Comparison of ENCODE assay signal across 19 cellular contexts in genomic region chr5:178387856-178388190, GRCh38.
DNase-seq lines count a peak whose midpoint lies in the region; ATAC-seq and TF ChIP-seq lines count a peak whose summit lies in the region.
"Had no signal": no experiment of that assay in that cellular context is flagged by ENCODE, and none has a peak within 500 bp of the region (broad histone marks: within the 10 kb centered on the region; RNA-seq: fewer than 3 reads in every experiment).

No MANE protein-coding gene starts in this region.

- 59% methylated on average over 7 of the region's 7 CpGs for WGBS in SK-N-SH (ENCODE audit: low lambda C conversion rate)
- 89% methylated on average over 7 of the region's 7 CpGs for WGBS in smooth muscle cell (ENCODE audit: low lambda C conversion rate)

- H3K36me3 ChIP-seq in SK-N-SH (replicated peaks in 1 of 2; ENCODE audit: control insufficient read depth in 1 of 2, insufficient read depth in 2 of 2, low read length in 1 of 2) (no peaks in the 10 kb centered on the region), smooth muscle cell (ENCODE audit: low read depth) (no peaks in the 10 kb centered on the region)
- H3K36me3 ChIP-seq: HAP-1 had no signal

- H3K27ac Mint-ChIP-seq in chondrocyte (ENCODE audit: unreplicated experiment), result no peak overlapping the region
- peak overlapping the region; percentile 24 to 67 (median 65) for H3K27ac Mint-ChIP-seq in nephron
- H3K27ac Mint-ChIP-seq: B cell; CD4-positive, CD25-positive, alpha-beta regulatory T cell had no signal

- H3F3A ChIP-seq in SK-N-SH (replicated peaks; ENCODE audit: insufficient read depth) (no peaks in the 10 kb centered on the region), smooth muscle cell (ENCODE audit: low read depth) (no peaks in the 10 kb centered on the region)

- TF ChIP-seq RAD21 in SK-N-SH (IDR thresholded peaks at IDR 0.05; ENCODE audit: low read length), result no peak

- DNase-seq in SK-N-SH (peak; percentile 25), chondrocyte (ENCODE audit: low spot score) (peak; percentile 70), smooth muscle cell (lab: John Stamatoyannopoulos, UW; ENCODE audit: unreplicated experiment) (no peak), cerebellar nuclear complex (lab: John Stamatoyannopoulos, UW) (no peak), NCI-H2029 (lab: John Stamatoyannopoulos, UW) (no peak)
- no peak for DNase-seq in stimulated activated CD8-positive, alpha-beta memory T cell treated with anti-CD3 and anti-CD28 coated beads, Interleukin-4, amount 100 ng/mL, for 48 hours
- DNase-seq: Caco-2; CD4-positive, CD25-positive, alpha-beta regulatory T cell; DMS153; EL; NCI-H1048; NCI-H1436 treated with DMSO at 0.1 percent for 48 hours; NCI-H524; PC-9 had no signal

- POLR2A ChIA-PET in SK-N-SH (lab: Yijun Ruan, JAX), result no interaction called here

- H3K9me3 Mint-ChIP-seq in chondrocyte (ENCODE audit: low read depth) (no peaks in the 10 kb centered on the region), nephron (no peaks in the 10 kb centered on the region)

- H3K27me3 Mint-ChIP-seq in chondrocyte (ENCODE audit: low read depth), result peaks cover 27% of the 10 kb centered on the region
- peaks cover 15% of the 10 kb centered on the region for H3K27me3 Mint-ChIP-seq in nephron (ENCODE audit: low read depth)

- H3K79me2 ChIP-seq in SK-N-SH (ENCODE audit: insufficient read depth) (no peaks in the 10 kb centered on the region), smooth muscle cell (ENCODE audit: low read depth) (no peaks in the 10 kb centered on the region)

- H3K4me1 Mint-ChIP-seq in chondrocyte (ENCODE audit: low read depth) (peaks cover 2% of the 10 kb centered on the region), nephron (peaks cover 87% of the 10 kb centered on the region)
- H3K4me1 Mint-ChIP-seq: B cell had no signal

- H4K20me1 ChIP-seq in SK-N-SH (ENCODE audit: insufficient read depth) (no peaks in the 10 kb centered on the region), smooth muscle cell (ENCODE audit: low read depth) (no peaks in the 10 kb centered on the region)

- TF ChIP-seq CTCF in SK-N-SH (IDR thresholded peaks at IDR 0.05) (no peak), chondrocyte (IDR thresholded peaks at IDR 0.05) (no peak), nephron (IDR thresholded peaks at IDR 0.05; ENCODE audit: unreplicated experiment in 3 of 3) (no peak), smooth muscle cell (IDR thresholded peaks at IDR 0.05; ENCODE audit: borderline replicate concordance, insufficient read depth, poor library complexity, severe bottlenecking) (no peak)

- H3K9ac ChIP-seq in SK-N-SH (no peak overlapping the region), smooth muscle cell (ENCODE audit: low read depth) (no peak overlapping the region)

- H3K4me3 Mint-ChIP-seq in chondrocyte (ENCODE audit: unreplicated experiment) (no peak overlapping the region), nephron (no peak overlapping the region)
- H3K4me3 Mint-ChIP-seq: B cell; CD4-positive, CD25-positive, alpha-beta regulatory T cell had no signal

- H3K4me1 ChIP-seq in SK-N-SH (ENCODE audit: control insufficient read depth in 1 of 2, insufficient read depth in 2 of 2, low read depth in 1 of 2, low read length in 1 of 2) (peaks cover 0 to 85% of the 10 kb centered on the region in 2 experiments; a peak in 1 of 4 replicates), smooth muscle cell (ENCODE audit: low read depth) (peaks cover 8% of the 10 kb centered on the region)
- H3K4me1 ChIP-seq: Caco-2, HAP-1 had no signal

- no peak for TF ChIP-seq EP300 in SK-N-SH (IDR thresholded peaks at IDR 0.05; ENCODE audit: borderline replicate concordance in 1 of 2, low read depth in 1 of 2, low read length in 1 of 2)

- no peaks in the 10 kb centered on the region for H3K9me2 ChIP-seq in SK-N-SH

- no peak overlapping the region for H3K4me3 ChIP-seq in SK-N-SH (ENCODE audit: low read depth in 2 of 2, low read length in 1 of 2)
- no peak overlapping the region for H3K4me3 ChIP-seq in smooth muscle cell
- H3K4me3 ChIP-seq: HAP-1, PC-9 had no signal

- H3K27ac ChIP-seq in SK-N-SH (ENCODE audit: low read depth in 2 of 2, low read length in 1 of 2) (peak overlapping the region in 1 of 2 experiments; percentile 96; a peak in 1 of 4 replicates), smooth muscle cell (ENCODE audit: low read depth) (peak overlapping the region; percentile 3)
- H3K27ac ChIP-seq: 22Rv1, PC-9 had no signal

- H2AFZ ChIP-seq in SK-N-SH (ENCODE audit: low read depth) (no peak overlapping the region), smooth muscle cell (ENCODE audit: low read depth) (no peak overlapping the region)
- H2AFZ ChIP-seq: PC-9 had no signal

- H3K36me3 Mint-ChIP-seq in chondrocyte (ENCODE audit: low read depth) (no peaks in the 10 kb centered on the region), nephron (ENCODE audit: low read depth) (no peaks in the 10 kb centered on the region)
- H3K36me3 Mint-ChIP-seq: CD4-positive, CD25-positive, alpha-beta regulatory T cell had no signal

- H3K4me2 ChIP-seq in SK-N-SH (no peak overlapping the region), smooth muscle cell (no peak overlapping the region)
- H3K4me2 ChIP-seq: PC-9 had no signal

- ATAC-seq in SK-N-SH treated with all-trans-retinoic acid at 6 μM for 48 hours, result no peak

- H3K9me3 ChIP-seq in SK-N-SH, result no peaks in the 10 kb centered on the region
- H3K9me3 ChIP-seq in smooth muscle cell (replicated peaks; ENCODE audit: low read depth), result no peaks in the 10 kb centered on the region
- H3K9me3 ChIP-seq: Caco-2, HAP-1 had no signal

- no peaks in the 10 kb centered on the region for H3K27me3 ChIP-seq in SK-N-SH (ENCODE audit: insufficient read depth)
- no peaks in the 10 kb centered on the region for H3K27me3 ChIP-seq in smooth muscle cell (ENCODE audit: low read depth)

- CTCF ChIA-PET in SK-N-SH (lab: Yijun Ruan, JAX), result interaction anchor here (1.0 to 2.7 kb wide), 5 partner anchors 11 to 108 kb away, joined by 3 to 10 read pairs (median 3); no protein-coding TSS in a partner anchor

TF ChIP-seq in SK-N-SH, 30 proteins besides CTCF, POLR2A, EP300 and RAD21:
- TF ChIP-seq NFIC (IDR thresholded peaks at IDR 0.05; ENCODE audit: borderline replicate concordance), result no peak
- TF ChIP-seq EZH2phosphoT487 (IDR thresholded peaks at IDR 0.05; ENCODE audit: borderline replicate concordance, low read depth), result no peak
- TF ChIP-seq RFX5 (IDR thresholded peaks at IDR 0.05; ENCODE audit: low read length), result no peak

TF ChIP-seq in SK-N-SH treated with all-trans-retinoic acid at 6 μM for 48 hours, 23 proteins besides CTCF, POLR2A, EP300 and RAD21 (continues in another document):
- TF ChIP-seq POU6F1 (CRISPR knock-in tag; IDR thresholded peaks at IDR 0.05; ENCODE audit: borderline replicate concordance, low read depth) (no peak), CREB5 (CRISPR knock-in tag; IDR thresholded peaks at IDR 0.05; ENCODE audit: low read depth) (no peak), ZNF70 (CRISPR knock-in tag; IDR thresholded peaks at IDR 0.05) (no peak), ZNF565 (CRISPR knock-in tag; conservative IDR thresholded peaks at IDR 0.05; ENCODE audit: low read depth) (no peak), BACH2 (CRISPR knock-in tag; IDR thresholded peaks at IDR 0.05; ENCODE audit: borderline replicate concordance) (no peak), GLIS3 (CRISPR knock-in tag; IDR thresholded peaks at IDR 0.05) (no peak), ZFP30 (CRISPR knock-in tag; IDR thresholded peaks at IDR 0.05) (no peak), ZNF8 (CRISPR knock-in tag; IDR thresholded peaks at IDR 0.05) (no peak), PPARA (CRISPR knock-in tag; IDR thresholded peaks at IDR 0.05; ENCODE audit: borderline replicate concordance) (no peak), SNAI2 (CRISPR knock-in tag; IDR thresholded peaks at IDR 0.05) (no peak), OSR1 (CRISPR knock-in tag; IDR thresholded peaks at IDR 0.05) (no peak)

Comparison
In these comparisons a context has a peak if more than half of its experiments do, and no peak if none do; other contexts are left out.
1. DNase-seq: peak in SK-N-SH (single experiment) and chondrocyte (single experiment); none in smooth muscle cell (single experiment), stimulated activated CD8-positive, alpha-beta memory T cell treated with anti-CD3 and anti-CD28 coated beads, Interleukin-4, amount 100 ng/mL, for 48 hours (single experiment), cerebellar nuclear complex (0 of 2) and NCI-H2029 (single experiment).